17 cellular contexts compared by ENCODE assay signal in genomic region chr4:150447356-150447755, GRCh38.
A peak's percentile ranks its signal among the peaks of the same experiment; 100 is the strongest.
DNase-seq lines count a peak whose midpoint lies in the region; ATAC-seq, FAIRE-seq and TF ChIP-seq lines count a peak whose summit lies in the region.
"Had no signal": no experiment of that assay in that cellular context is flagged by ENCODE, and none has a peak within 500 bp of the region (broad histone marks: within the 10 kb centered on the region; RNA-seq: fewer than 3 reads in every experiment).

No MANE protein-coding gene starts in this region.

- peak; percentile 81 for DNase-seq in NCI-H82 (lab: John Stamatoyannopoulos, UW)
- DNase-seq in GM12878 (ENCODE audit: low read depth, low spot score): no peak
- peak; percentile 30 for DNase-seq in mesendoderm
- no peak for DNase-seq in suprapubic skin (ENCODE audit: low spot score in 2 of 2)
- no peak for DNase-seq in NCI-H526 treated with DMSO at 0.1 percent for 48 hours (lab: John Stamatoyannopoulos, UW)
- DNase-seq in SHP77 treated with DMSO at 0.1 percent for 48 hours (lab: John Stamatoyannopoulos, UW): no peak
- DNase-seq: ACHN; CD4-positive, alpha-beta T cell; DMS79 treated with DMSO at 0.1 percent for 48 hours; GF-D8; GM23248 had no signal

- no peaks in the 10 kb centered on the region for H3K27me3 ChIP-seq in GM12878 (replicated peaks in 1 of 2; ENCODE audit: control insufficient read depth in 2 of 2, insufficient read depth in 2 of 2, low read length in 1 of 2)
- H3K27me3 ChIP-seq in mesendoderm (ENCODE audit: insufficient read depth, low read length, poor library complexity): no peaks in the 10 kb centered on the region
- no peaks in the 10 kb centered on the region for H3K27me3 ChIP-seq in suprapubic skin

- no peak overlapping the region for H3K27ac ChIP-seq in GM12878 (ENCODE audit: control insufficient read depth, insufficient read depth)
- H3K27ac ChIP-seq in mesendoderm (ENCODE audit: low read depth, low read length): no peak overlapping the region
- no peak overlapping the region for H3K27ac ChIP-seq in suprapubic skin
- H3K27ac ChIP-seq: C4-2B, GM23248, HL-60 had no signal

- H4K20me1 ChIP-seq in GM12878 (ENCODE audit: control insufficient read depth, insufficient read depth): no peaks in the 10 kb centered on the region

- no peak overlapping the region for H3K4me3 ChIP-seq in GM12878
- H3K4me3 ChIP-seq in mesendoderm (ENCODE audit: low read length): no peak overlapping the region
- H3K4me3 ChIP-seq in suprapubic skin: no peak overlapping the region
- H3K4me3 ChIP-seq: GM23248, HAP-1 had no signal

- H3K9ac ChIP-seq in GM12878 (ENCODE audit: control insufficient read depth, insufficient read depth, low read length): no peak overlapping the region
- no peak overlapping the region for H3K9ac ChIP-seq in mesendoderm (ENCODE audit: low read length)
- H3K9ac ChIP-seq: GM23248 had no signal

- H3K36me3 ChIP-seq in GM12878 (ENCODE audit: control insufficient read depth in 2 of 2, insufficient read depth in 2 of 2, low read length in 1 of 2) (no peaks in the 10 kb centered on the region), mesendoderm (ENCODE audit: control insufficient read depth, insufficient read depth, low read length) (no peaks in the 10 kb centered on the region), suprapubic skin (peaks cover 3% of the 10 kb centered on the region)
- H3K36me3 ChIP-seq: HAP-1 had no signal

- no peak for TF ChIP-seq EP300 in GM12878 (IDR thresholded peaks at IDR 0.05; ENCODE audit: borderline replicate concordance in 1 of 2, control insufficient read depth in 1 of 2, low read depth in 2 of 2, low read length in 2 of 2)
- TF ChIP-seq EP300 in suprapubic skin (IDR thresholded peaks at IDR 0.05): no peak

- no peak overlapping the region for H2BK120ac ChIP-seq in mesendoderm (ENCODE audit: low read depth, low read length)

- H3K18ac ChIP-seq in mesendoderm (ENCODE audit: low read length): no peak overlapping the region

- FAIRE-seq in GM12878 (lab: Jason Lieb, UNC): peak; percentile 23
- FAIRE-seq: A204.1, GM12892, GM18507 had no signal

- RAD21 ChIA-PET in GM12878 (lab: Charles Lee; ENCODE audit: unreplicated experiment): no interaction called here

- in situ Hi-C loops in GM12878 (cut with MboI): no loop called here

- no TSS peak for BruUV-seq in GM12878 (replicated peaks; lab: Mats Ljungman, UMichigan)

- H2AFZ ChIP-seq in GM12878 (ENCODE audit: control insufficient read depth, low read depth, low read length): no peak overlapping the region
- H2AFZ ChIP-seq: GM23248 had no signal

- H2AK5ac ChIP-seq in mesendoderm (ENCODE audit: low read length): no peak overlapping the region

- no peak overlapping the region for H4K8ac ChIP-seq in mesendoderm (ENCODE audit: low read depth, low read length)

- no peak overlapping the region for H3K4me2 ChIP-seq in GM12878 (ENCODE audit: control insufficient read depth, insufficient read depth)
- no peak overlapping the region for H3K4me2 ChIP-seq in mesendoderm (ENCODE audit: low read length)

- H3K56ac ChIP-seq in mesendoderm (ENCODE audit: low read length): no peak overlapping the region

- no peak overlapping the region for H3K4ac ChIP-seq in mesendoderm (ENCODE audit: low read depth, low read length)

- intact Hi-C loops in GM12878 (cut with micrococcal nuclease; ENCODE audit: unreplicated experiment): no loop called here

- POLR2A ChIA-PET in GM12878 (lab: Charles Lee): interaction anchor here (0.6 kb wide), 1 partner anchor 14 kb away, joined by 3 read pairs; no protein-coding TSS in a partner anchor

- no peak overlapping the region for H2BK15ac ChIP-seq in mesendoderm (replicated peaks; ENCODE audit: low read depth)

- no peak overlapping the region for H3K23ac ChIP-seq in mesendoderm (ENCODE audit: low read length)

- no peaks in the 10 kb centered on the region for H3K4me1 ChIP-seq in GM12878 (ENCODE audit: control insufficient read depth, insufficient read depth, low read length)
- no peaks in the 10 kb centered on the region for H3K4me1 ChIP-seq in mesendoderm (ENCODE audit: control insufficient read depth, low read depth, low read length)
- H3K4me1 ChIP-seq in suprapubic skin: no peaks in the 10 kb centered on the region
- H3K4me1 ChIP-seq: HAP-1 had no signal

- H3K79me2 ChIP-seq in GM12878 (ENCODE audit: control insufficient read depth, insufficient read depth, low read length): no peaks in the 10 kb centered on the region
- no peaks in the 10 kb centered on the region for H3K79me2 ChIP-seq in mesendoderm (ENCODE audit: control insufficient read depth, insufficient read depth, low read length)

- H4K5ac ChIP-seq in mesendoderm (ENCODE audit: low read length): no peak overlapping the region

- H3K9me3 ChIP-seq in GM12878 (replicated peaks; ENCODE audit: control insufficient read depth, insufficient read depth, low read length): no peaks in the 10 kb centered on the region
- no peaks in the 10 kb centered on the region for H3K9me3 ChIP-seq in suprapubic skin
- H3K9me3 ChIP-seq: HAP-1 had no signal

- TF ChIP-seq RAD21 in GM12878 (IDR thresholded peaks at IDR 0.05; ENCODE audit: insufficient read depth, low read depth, low read length): no peak

- SMC1A ChIA-PET in GM12878 (lab: Charles Lee; ENCODE audit: uncharacterized antibody, unreplicated experiment): interaction anchor here (0.5 kb wide), 1 partner anchor 250 kb away, joined by 3 read pairs; no protein-coding TSS in a partner anchor

- no peaks in the 10 kb centered on the region for H3K79me1 ChIP-seq in mesendoderm (ENCODE audit: low read length)

- WGBS in GM12878 (ENCODE audit: insufficient coverage, insufficient replicate concordance, low lambda C conversion rate, missing lambda C conversion rate): 93% methylated on average over 1 of the region's 1 CpG
- no CpG with 5 or more reads among the region's 1 CpG for WGBS in mesendoderm (ENCODE audit: extremely low coverage, insufficient coverage, low lambda C conversion rate)
- WGBS in suprapubic skin: 64% methylated on average over 1 of the region's 1 CpG

- TF ChIP-seq CTCF in GM12878 (IDR thresholded peaks at IDR 0.05 in 2 of 3, conservative IDR thresholded peaks at IDR 0.05 in 1 of 3; ENCODE audit: control insufficient read depth in 2 of 3, extremely low read depth in 1 of 3, insufficient read depth in 1 of 3, low read depth in 3 of 3, low read length in 3 of 3) (no peak), suprapubic skin (IDR thresholded peaks at IDR 0.05) (no peak)

- TF ChIP-seq POLR2A in GM12878 (IDR thresholded peaks at IDR 0.05; ENCODE audit: low read depth, low read length) (no peak), suprapubic skin (IDR thresholded peaks at IDR 0.05) (no peak)

- H2BK5ac ChIP-seq in mesendoderm (ENCODE audit: low read length): no peak overlapping the region

- ATAC-seq in GM12878: no peak

- CTCF ChIA-PET in GM12878 (lab: Yijun Ruan, JAX): no interaction called here

TF ChIP-seq in GM12878, 131 proteins besides CTCF, POLR2A, EP300 and RAD21 (continues in another document):
- TF ChIP-seq, protein P1, sequence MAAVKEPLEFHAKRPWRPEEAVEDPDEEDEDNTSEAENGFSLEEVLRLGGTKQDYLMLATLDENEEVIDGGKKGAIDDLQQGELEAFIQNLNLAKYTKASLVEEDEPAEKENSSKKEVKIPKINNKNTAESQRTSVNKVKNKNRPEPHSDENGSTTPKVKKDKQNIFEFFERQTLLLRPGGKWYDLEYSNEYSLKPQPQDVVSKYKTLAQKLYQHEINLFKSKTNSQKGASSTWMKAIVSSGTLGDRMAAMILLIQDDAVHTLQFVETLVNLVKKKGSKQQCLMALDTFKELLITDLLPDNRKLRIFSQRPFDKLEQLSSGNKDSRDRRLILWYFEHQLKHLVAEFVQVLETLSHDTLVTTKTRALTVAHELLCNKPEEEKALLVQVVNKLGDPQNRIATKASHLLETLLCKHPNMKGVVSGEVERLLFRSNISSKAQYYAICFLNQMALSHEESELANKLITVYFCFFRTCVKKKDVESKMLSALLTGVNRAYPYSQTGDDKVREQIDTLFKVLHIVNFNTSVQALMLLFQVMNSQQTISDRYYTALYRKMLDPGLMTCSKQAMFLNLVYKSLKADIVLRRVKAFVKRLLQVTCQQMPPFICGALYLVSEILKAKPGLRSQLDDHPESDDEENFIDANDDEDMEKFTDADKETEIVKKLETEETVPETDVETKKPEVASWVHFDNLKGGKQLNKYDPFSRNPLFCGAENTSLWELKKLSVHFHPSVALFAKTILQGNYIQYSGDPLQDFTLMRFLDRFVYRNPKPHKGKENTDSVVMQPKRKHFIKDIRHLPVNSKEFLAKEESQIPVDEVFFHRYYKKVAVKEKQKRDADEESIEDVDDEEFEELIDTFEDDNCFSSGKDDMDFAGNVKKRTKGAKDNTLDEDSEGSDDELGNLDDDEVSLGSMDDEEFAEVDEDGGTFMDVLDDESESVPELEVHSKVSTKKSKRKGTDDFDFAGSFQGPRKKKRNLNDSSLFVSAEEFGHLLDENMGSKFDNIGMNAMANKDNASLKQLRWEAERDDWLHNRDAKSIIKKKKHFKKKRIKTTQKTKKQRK (IDR thresholded peaks at IDR 0.05; ENCODE audit: low read depth, low read length): no peak
- TF ChIP-seq RB1 (IDR thresholded peaks at IDR 0.05; ENCODE audit: borderline replicate concordance) (no peak), ZNF217 (IDR thresholded peaks at IDR 0.05) (no peak), PAX8 (IDR thresholded peaks at IDR 0.05) (no peak), ZNF24 (IDR thresholded peaks at IDR 0.05) (no peak), NFXL1 (IDR thresholded peaks at IDR 0.05; ENCODE audit: borderline replicate concordance) (no peak), SMAD5 (IDR thresholded peaks at IDR 0.05; ENCODE audit: low read depth) (no peak)

Comparison
In these comparisons a context has a peak if more than half of its experiments do, and no peak if none do; other contexts are left out.
1. DNase-seq: peak in NCI-H82 (single experiment) and mesendoderm (single experiment); none in GM12878 (single experiment), suprapubic skin (0 of 2), NCI-H526 treated with DMSO at 0.1 percent for 48 hours (single experiment) and SHP77 treated with DMSO at 0.1 percent for 48 hours (single experiment).